In the genomic region with DNA sequence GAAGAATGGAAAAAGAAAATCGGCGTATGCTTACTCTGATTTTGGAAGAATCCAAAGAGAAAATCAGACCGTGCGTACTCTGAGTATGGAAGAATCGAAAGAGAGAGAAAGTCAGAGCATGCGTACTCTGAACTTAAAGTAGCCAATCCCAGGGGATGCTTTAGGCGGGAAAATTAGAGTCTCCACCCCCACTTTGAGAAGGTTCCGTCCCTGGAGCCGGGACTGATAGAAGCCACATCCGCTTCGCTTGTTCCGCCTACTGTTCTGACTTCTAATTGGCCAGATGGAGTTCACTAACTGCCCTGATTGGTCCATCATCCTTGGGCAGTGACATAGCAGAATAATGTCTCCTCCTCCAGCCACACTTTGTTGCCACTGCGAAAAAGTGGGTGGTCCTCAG, we compare ENCODE assay signal across 4 cellular contexts. TPM values are rescaled to one million over a fixed set of nuclear protein-coding genes. Genes with fewer than 3 reads are reported as not detected.
"Had no signal": no experiment of that assay in that cellular context is flagged by ENCODE, and none has a peak within 500 bp of the region (broad histone marks: within the 10 kb centered on the region; RNA-seq: fewer than 3 reads in every experiment).

A gene with protein sequence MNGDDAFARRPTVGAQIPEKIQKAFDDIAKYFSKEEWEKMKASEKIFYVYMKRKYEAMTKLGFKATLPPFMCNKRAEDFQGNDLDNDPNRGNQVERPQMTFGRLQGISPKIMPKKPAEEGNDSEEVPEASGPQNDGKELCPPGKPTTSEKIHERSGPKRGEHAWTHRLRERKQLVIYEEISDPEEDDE (minus strand): TSS at position 101 of the 400 bp plus-strand sequence. CDS start 1,429 bp downstream, outside the sequence.

RNA-seq across cellular contexts. Expression of the gene that starts here (rescaled TPM):
- total RNA-seq: HepG2, HT-29, IMR-90 had no signal
- polyA plus RNA-seq: HepG2, IgD-negative memory B cell, IMR-90 had no signal
